Comparison of ENCODE assay signal across 12 cellular contexts in genomic region chr21:35239811-35240219, GRCh38.
DNase-seq lines count a peak whose midpoint lies in the region; TF ChIP-seq lines count a peak whose summit lies in the region.
"Had no signal": no experiment of that assay in that cellular context is flagged by ENCODE, and none has a peak within 500 bp of the region (broad histone marks: within the 10 kb centered on the region; RNA-seq: fewer than 3 reads in every experiment).

No MANE protein-coding gene starts in this region.

- no peaks in the 10 kb centered on the region for H3K79me2 ChIP-seq in ACC112 (ENCODE audit: control insufficient read depth, insufficient read depth, low read length, unreplicated experiment)

- 61 to 78% (median 74%) methylated on average over 9 of the region's 9 CpGs for WGBS in stomach, 5 donors

- intact Hi-C loops in stomach (cut with DNase I; ENCODE audit: low total_unique reads) = no loop called here

- TF ChIP-seq CTCF in fibroblast of mammary gland (conservative IDR thresholded peaks at IDR 0.05; ENCODE audit: control insufficient read depth, insufficient read depth, low read depth, low read length) (no peak), stomach (IDR thresholded peaks at IDR 0.05) (no peak)

- H2AFZ ChIP-seq in ACC112 (ENCODE audit: low read length, unreplicated experiment) = peak overlapping the region; percentile 86

- DNase-seq in NCI-H1105 treated with DMSO at 0.1 percent for 48 hours (lab: John Stamatoyannopoulos, UW) (peak; percentile 95), NCI-H748 (lab: John Stamatoyannopoulos, UW; ENCODE audit: unreplicated experiment) (peak; percentile 88), fibroblast of mammary gland (ENCODE audit: low read depth) (peak; percentile 59), hypothalamus (lab: John Stamatoyannopoulos, UW) (no peak), stomach (no peak), MV-4-11 (lab: John Stamatoyannopoulos, UW) (no peak), caudate nucleus (lab: John Stamatoyannopoulos, UW) (no peak)
- DNase-seq: anterior cingulate cortex, midbrain, NCI-H2029, trophoblast cell had no signal

- no peak for TF ChIP-seq EP300 in stomach (IDR thresholded peaks at IDR 0.05)

- H3K27me3 ChIP-seq in ACC112 (ENCODE audit: insufficient read depth, low read length) (no peaks in the 10 kb centered on the region), stomach (no peaks in the 10 kb centered on the region)

- no peak for TF ChIP-seq POLR2A in stomach (IDR thresholded peaks at IDR 0.05)

- H3K4me3 ChIP-seq in ACC112 (ENCODE audit: low read depth, low read length) (peak overlapping the region; percentile 59; the same call in 1 of the 2 replicates), fibroblast of mammary gland (ENCODE audit: control insufficient read depth, low read depth, low read length) (no peak overlapping the region), stomach (no peak overlapping the region)

- H3K4me1 ChIP-seq in ACC112 (ENCODE audit: control insufficient read depth, insufficient read depth, low read length, unreplicated experiment) (peaks cover 17% of the 10 kb centered on the region), stomach (peaks cover 0 to 21% (median 6%) of the 10 kb centered on the region in 4 donors)

- H3K9me3 ChIP-seq in stomach = peaks cover 0 to 6% (median 3%) of the 10 kb centered on the region in 4 donors

- H3K27ac ChIP-seq in ACC112 (ENCODE audit: low read depth, low read length) (no peak overlapping the region), stomach (no peak overlapping the region), caudate nucleus (ENCODE audit: low read depth, low read length) (no peak overlapping the region)

- no peaks in the 10 kb centered on the region for H3K36me3 ChIP-seq in ACC112 (ENCODE audit: insufficient read depth, low read length)
- no peaks in the 10 kb centered on the region for H3K36me3 ChIP-seq in stomach

Comparison
In these comparisons a context has a peak if more than half of its experiments do, and no peak if none do; other contexts are left out.
1. DNase-seq: peak in NCI-H1105 treated with DMSO at 0.1 percent for 48 hours (single experiment), NCI-H748 (single experiment) and fibroblast of mammary gland (single experiment); none in hypothalamus (0 of 51), stomach (single experiment), MV-4-11 (single experiment) and caudate nucleus (0 of 61).